In the genomic region with DNA sequence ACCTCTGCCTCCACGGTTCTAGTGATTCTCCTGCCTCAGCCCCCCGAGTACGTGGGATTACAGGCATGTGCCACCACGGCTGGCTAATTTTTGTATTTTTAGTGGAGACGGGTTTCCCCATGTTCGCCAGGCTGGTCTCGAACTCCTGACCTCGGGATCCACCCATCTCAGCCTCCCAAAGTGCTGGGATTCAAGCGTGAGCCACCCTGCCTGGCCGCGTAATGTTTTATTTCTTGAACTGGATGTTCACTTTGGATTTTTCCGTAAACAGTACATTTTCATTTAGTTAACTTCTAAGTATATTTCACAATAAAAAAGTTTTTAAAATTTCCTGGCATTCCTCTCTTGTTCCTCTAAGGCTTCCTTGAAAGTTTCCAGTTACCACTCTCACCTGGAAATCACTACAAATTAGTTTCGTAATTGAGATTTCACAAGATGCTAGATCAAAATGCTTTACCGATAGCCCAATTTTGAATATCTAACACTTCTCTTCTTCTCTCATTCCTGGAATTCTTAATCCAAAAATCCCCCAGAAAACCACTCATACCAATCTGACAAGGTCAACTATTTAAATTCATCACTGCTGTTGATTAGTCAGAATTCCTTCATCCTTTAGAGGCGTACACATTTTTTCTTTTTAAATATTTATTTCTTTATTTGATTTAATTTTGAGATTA, we compare ENCODE assay signal across 27 cellular contexts. TPM values are rescaled to one million over a fixed set of nuclear protein-coding genes. Genes with fewer than 3 reads are reported as not detected.
DNase-seq lines count a peak whose midpoint lies in the region; ATAC-seq, FAIRE-seq and TF ChIP-seq lines count a peak whose summit lies in the region.
"Had no signal": no experiment of that assay in that cellular context is flagged by ENCODE, and none has a peak within 500 bp of the region (broad histone marks: within the 10 kb centered on the region; RNA-seq: fewer than 3 reads in every experiment).

No MANE protein-coding gene starts in this region.

- H3K36me3 ChIP-seq in astrocyte (ENCODE audit: insufficient read depth, low read length) (no peaks in the 10 kb centered on the region), upper lobe of right lung (no peaks in the 10 kb centered on the region)
- H3K36me3 ChIP-seq: heart right ventricle, SJCRH30, tibial nerve, WERI-Rb-1 had no signal

- no peaks in the 10 kb centered on the region for H3K9me3 Mint-ChIP-seq in astrocyte (ENCODE audit: unreplicated experiment)
- H3K9me3 Mint-ChIP-seq: activated naive CD8-positive, alpha-beta T cell treated with anti-CD3 and anti-CD28 coated beads for 36 hours; brain; endodermal cell had no signal

- no peak overlapping the region for H3K4me3 ChIP-seq in astrocyte (ENCODE audit: insufficient read depth, low read depth, low read length)
- H3K4me3 ChIP-seq in upper lobe of right lung, result no peak overlapping the region
- H3K4me3 ChIP-seq: coronary artery, heart right ventricle, SJCRH30, tibial nerve had no signal

- TF ChIP-seq CTCF in astrocyte (IDR thresholded peaks at IDR 0.05; ENCODE audit: insufficient read depth, low read depth, low read length) (no peak), upper lobe of right lung (IDR thresholded peaks at IDR 0.05) (no peak)

- ATAC-seq in left cardiac atrium (peak; percentile 38 to 86), left ventricle myocardium superior (no peak), upper lobe of right lung (no peak), HG03439 (IDR thresholded peaks at IDR 0.05; ENCODE audit: unreplicated experiment) (no peak)
- ATAC-seq: heart right ventricle; HepG2; stimulated activated naive CD8-positive, alpha-beta T cell treated with anti-CD3 and anti-CD28 coated beads, Interleukin-15, Interleukin-2, amounts not matched to agents 100 U/mL and 50 U/mL, for 24 hours had no signal

- no peak overlapping the region for H2AFZ ChIP-seq in astrocyte (ENCODE audit: low read depth, low read length)

- no peak for FAIRE-seq in astrocyte (lab: Jason Lieb, UNC)
- FAIRE-seq: H1, HepG2, RCC 7860 had no signal

- no peak for DNase-seq in left cardiac atrium
- DNase-seq in left ventricle myocardium superior, result no peak
- peak; percentile 63 for DNase-seq in astrocyte (ENCODE audit: low read depth)
- DNase-seq in kidney tubule cell (ENCODE audit: low spot score), result peak; percentile 31
- DNase-seq in upper lobe of right lung, result peak; percentile 67
- no peak for DNase-seq in superior temporal gyrus (ENCODE audit: extremely low spot score)
- DNase-seq in UCSD-AML1 (lab: John Stamatoyannopoulos, UW; ENCODE audit: unreplicated experiment), result no peak
- DNase-seq: activated CD4-positive, alpha-beta T cell treated with anti-CD3 and anti-CD28 coated beads, Interleukin-2, amount 50 U/mL, for 1 hour; activated naive CD8-positive, alpha-beta T cell treated with anti-CD3 and anti-CD28 coated beads for 36 hours; DMS79 treated with DMSO at 0.1 percent for 48 hours; endodermal cell; heart right ventricle; NCI-H1092 treated with DMSO at 0.1 percent for 48 hours; NCI-H2081 treated with DMSO at 0.1 percent for 48 hours; NK-92 treated with Interleukin-12 subunit alpha and Interleukin-12 subunit beta, amount 100 ng/mL, for 24 hours; SJCRH30; stimulated activated CD4-positive, alpha-beta T cell treated with anti-CD3 and anti-CD28 coated beads, Interleukin-4, amount 100 ng/mL, for 24 hours; stimulated activated naive CD8-positive, alpha-beta T cell treated with anti-CD3 and anti-CD28 coated beads, Interleukin-15, Interleukin-2, amounts not matched to agents 100 U/mL and 50 U/mL, for 24 hours; WERI-Rb-1 had no signal

- H3K4me2 ChIP-seq in astrocyte (ENCODE audit: low read length), result no peak overlapping the region

- H4K20me1 ChIP-seq in astrocyte (ENCODE audit: insufficient read depth, low read length), result no peaks in the 10 kb centered on the region

- H3K9ac ChIP-seq in astrocyte (ENCODE audit: low read length), result no peak overlapping the region

- H3K27ac Mint-ChIP-seq in astrocyte (ENCODE audit: unreplicated experiment), result no peak overlapping the region
- H3K27ac Mint-ChIP-seq: activated naive CD8-positive, alpha-beta T cell treated with anti-CD3 and anti-CD28 coated beads for 36 hours; brain; endodermal cell had no signal

- no peaks in the 10 kb centered on the region for H3K9me3 ChIP-seq in astrocyte (ENCODE audit: insufficient read depth, low read depth, low read length)
- no peaks in the 10 kb centered on the region for H3K9me3 ChIP-seq in upper lobe of right lung
- H3K9me3 ChIP-seq: heart right ventricle, SJCRH30, tibial nerve had no signal

- H3K79me2 ChIP-seq in astrocyte (ENCODE audit: insufficient read depth, low read length), result no peaks in the 10 kb centered on the region

- H3K27ac ChIP-seq in astrocyte (ENCODE audit: low read depth, low read length), result no peak overlapping the region
- peak overlapping the region; percentile 55 for H3K27ac ChIP-seq in upper lobe of right lung
- H3K27ac ChIP-seq: 22Rv1, coronary artery, heart right ventricle, SJCRH30, tibial nerve, WERI-Rb-1 had no signal

- intact Hi-C loops in left cardiac atrium (cut with DNase I), result no loop called here
- intact Hi-C loops in left ventricle myocardium superior (cut with micrococcal nuclease), result no loop called here
- intact Hi-C loops in upper lobe of right lung (cut with DNase I), result no loop called here

- peaks cover 3% of the 10 kb centered on the region for H3K4me1 Mint-ChIP-seq in astrocyte (ENCODE audit: low read depth, unreplicated experiment)
- H3K4me1 Mint-ChIP-seq: brain, endodermal cell had no signal

- H3K36me3 Mint-ChIP-seq in astrocyte (ENCODE audit: low read depth, unreplicated experiment), result no peaks in the 10 kb centered on the region
- H3K36me3 Mint-ChIP-seq: activated naive CD8-positive, alpha-beta T cell treated with anti-CD3 and anti-CD28 coated beads for 36 hours; brain had no signal

- peaks cover 2% of the 10 kb centered on the region for H3K27me3 Mint-ChIP-seq in astrocyte (ENCODE audit: low read depth, unreplicated experiment)
- H3K27me3 Mint-ChIP-seq: activated naive CD8-positive, alpha-beta T cell treated with anti-CD3 and anti-CD28 coated beads for 36 hours; brain had no signal

- H3K4me1 ChIP-seq in astrocyte (ENCODE audit: insufficient read depth, low read length) (peaks cover 4% of the 10 kb centered on the region), upper lobe of right lung (peaks cover 9% of the 10 kb centered on the region)
- H3K4me1 ChIP-seq: heart right ventricle, SJCRH30, tibial nerve had no signal

- H3K4me3 Mint-ChIP-seq in astrocyte (ENCODE audit: unreplicated experiment), result no peak overlapping the region
- H3K4me3 Mint-ChIP-seq: activated naive CD8-positive, alpha-beta T cell treated with anti-CD3 and anti-CD28 coated beads for 36 hours; brain; endodermal cell had no signal

- H3K27me3 ChIP-seq in astrocyte (ENCODE audit: insufficient read depth, low read length) (no peaks in the 10 kb centered on the region), upper lobe of right lung (no peaks in the 10 kb centered on the region)
- H3K27me3 ChIP-seq: SJCRH30, tibial nerve had no signal

RNA-seq across cellular contexts. Expression of a gene that starts 44.7 kb away (rescaled TPM):
- total RNA-seq in left cardiac atrium, result 10 to 100 TPM; 11.1 to 16.8 TPM
- 10.6 TPM for total RNA-seq in left ventricle myocardium superior
- total RNA-seq in astrocyte, result 17.0 and 17.3 TPM in 2 replicates
- total RNA-seq in upper lobe of right lung, result 35.6 TPM

Comparison
In these comparisons a context has a peak if more than half of its experiments do, and no peak if none do; other contexts are left out.
1. ATAC-seq: peak in left cardiac atrium (2 of 2); none in left ventricle myocardium superior (single experiment), upper lobe of right lung (single experiment) and HG03439 (single experiment).
2. DNase-seq: peak in astrocyte (single experiment), kidney tubule cell (single experiment) and upper lobe of right lung (single experiment); none in left cardiac atrium (single experiment), left ventricle myocardium superior (single experiment), superior temporal gyrus (single experiment) and UCSD-AML1 (single experiment).